Comparison of ENCODE assay signal across 13 cellular contexts in the genomic region with DNA sequence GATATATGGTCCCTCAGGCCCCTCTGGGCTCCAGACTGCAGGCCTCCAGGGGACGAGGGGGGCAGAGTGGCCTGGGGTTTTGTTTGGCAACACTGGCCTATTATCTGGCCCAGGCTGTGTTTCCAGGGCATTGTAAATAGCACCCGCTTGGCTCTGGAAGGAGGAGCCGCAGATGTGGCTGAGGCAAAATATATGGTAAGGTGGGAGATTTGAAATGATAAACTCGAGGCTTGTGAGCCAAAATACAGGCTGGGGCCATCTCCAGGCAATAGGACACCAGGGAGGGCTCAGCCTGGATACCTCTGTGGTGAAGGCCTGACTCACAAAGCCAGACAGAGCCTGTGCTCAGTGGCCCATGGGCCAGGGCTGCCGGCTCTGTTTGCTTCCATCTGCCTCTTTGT. TPM values are rescaled to one million over a fixed set of nuclear protein-coding genes. Genes with fewer than 3 reads are reported as not detected.
DNase-seq lines count a peak whose midpoint lies in the region; ATAC-seq and TF ChIP-seq lines count a peak whose summit lies in the region.
"Had no signal": no experiment of that assay in that cellular context is flagged by ENCODE, and none has a peak within 500 bp of the region (broad histone marks: within the 10 kb centered on the region; RNA-seq: fewer than 3 reads in every experiment).

No MANE protein-coding gene starts in this region.

- peaks cover 100% of the 10 kb centered on the region for H3K79me2 ChIP-seq in SK-N-SH (ENCODE audit: insufficient read depth)

- WGBS in SK-N-SH (ENCODE audit: low lambda C conversion rate), result 46% methylated on average over 4 of the region's 5 CpGs

- in situ Hi-C loops in gastrocnemius medialis (cut with MboI; ENCODE audit: low sequenced_read_pairs in 4 of 4), result no loop called here

- peaks cover 1% of the 10 kb centered on the region for H3K4me1 Mint-ChIP-seq in activated CD4-positive, alpha-beta T cell treated with anti-CD3 and anti-CD28 coated beads, Interleukin-2, amount 10 ng/mL, durations not matched to agents 24 days and 14 days
- peaks cover 5% of the 10 kb centered on the region for H3K4me1 Mint-ChIP-seq in activated CD8-positive, alpha-beta memory T cell treated with anti-CD3 and anti-CD28 coated beads, Interleukin-2, amount 10 ng/mL, durations not matched to agents 7 days and 5 days
- H3K4me1 Mint-ChIP-seq: IgD-negative memory B cell had no signal

- intact Hi-C loops in gastrocnemius medialis (cut with DNase I; ENCODE audit: low total_unique reads), result no loop called here
- intact Hi-C loops in activated CD4-positive, alpha-beta T cell treated with anti-CD3 and anti-CD28 coated beads, Interleukin-2, amount 10 ng/mL, durations not matched to agents 24 days and 14 days (cut with micrococcal nuclease), result no loop called here

- no peaks in the 10 kb centered on the region for H3K9me3 Mint-ChIP-seq in activated CD4-positive, alpha-beta T cell treated with anti-CD3 and anti-CD28 coated beads, Interleukin-2, amount 10 ng/mL, durations not matched to agents 24 days and 14 days
- no peaks in the 10 kb centered on the region for H3K9me3 Mint-ChIP-seq in activated CD8-positive, alpha-beta memory T cell treated with anti-CD3 and anti-CD28 coated beads, Interleukin-2, amount 10 ng/mL, durations not matched to agents 7 days and 5 days (ENCODE audit: low read depth)
- H3K9me3 Mint-ChIP-seq: activated T-helper 2 cell treated with anti-CD3 and anti-CD28 coated beads, Interferon-gamma antibody, Interleukin-2, Interleukin-4, amounts not matched to agents 10 μg/mL and 5 μg/mL and 100 μg/mL, durations not matched to agents 14 hours and 24 hours and 36 hours; IgD-negative memory B cell had no signal

- H3K36me3 Mint-ChIP-seq in activated CD4-positive, alpha-beta T cell treated with anti-CD3 and anti-CD28 coated beads, Interleukin-2, amount 10 ng/mL, durations not matched to agents 24 days and 14 days (ENCODE audit: low read depth), result no peaks in the 10 kb centered on the region
- H3K36me3 Mint-ChIP-seq in activated CD8-positive, alpha-beta memory T cell treated with anti-CD3 and anti-CD28 coated beads, Interleukin-2, amount 10 ng/mL, durations not matched to agents 7 days and 5 days, result no peaks in the 10 kb centered on the region

- no peak for TF ChIP-seq EP300 in SK-N-SH (IDR thresholded peaks at IDR 0.05; ENCODE audit: borderline replicate concordance in 1 of 2, low read depth in 1 of 2, low read length in 1 of 2)

- TF ChIP-seq CTCF in SK-N-SH (IDR thresholded peaks at IDR 0.05) (no peak), right atrium auricular region (IDR thresholded peaks at IDR 0.05) (no peak), gastrocnemius medialis (IDR thresholded peaks at IDR 0.05 in 4 of 5, conservative IDR thresholded peaks at IDR 0.05 in 1 of 5) (no peak)

- H3K4me3 ChIP-seq in SK-N-SH (ENCODE audit: low read depth in 2 of 2, low read length in 1 of 2), result 0 out of 4 replicates have a peak overlapping the region, but pooled peaks of 1 of the 2 experiments have one; percentile 1
- no peak overlapping the region for H3K4me3 ChIP-seq in right atrium auricular region
- H3K4me3 ChIP-seq in gastrocnemius medialis, result no peak overlapping the region

- TF ChIP-seq RAD21 in SK-N-SH (IDR thresholded peaks at IDR 0.05; ENCODE audit: low read length), result no peak

- no peak overlapping the region for H3K27ac Mint-ChIP-seq in activated CD4-positive, alpha-beta T cell treated with anti-CD3 and anti-CD28 coated beads, Interleukin-2, amount 10 ng/mL, durations not matched to agents 24 days and 14 days
- H3K27ac Mint-ChIP-seq in activated CD8-positive, alpha-beta memory T cell treated with anti-CD3 and anti-CD28 coated beads, Interleukin-2, amount 10 ng/mL, durations not matched to agents 7 days and 5 days, result no peak overlapping the region
- H3K27ac Mint-ChIP-seq: activated T-helper 2 cell treated with anti-CD3 and anti-CD28 coated beads, Interferon-gamma antibody, Interleukin-2, Interleukin-4, amounts not matched to agents 10 μg/mL and 5 μg/mL and 100 μg/mL, durations not matched to agents 14 hours and 24 hours and 36 hours; IgD-negative memory B cell had no signal

- CTCF ChIA-PET in SK-N-SH (lab: Yijun Ruan, JAX), result interaction anchor here (1.2 to 12.3 kb wide), 6 partner anchors 9 to 240 kb away, joined by 3 to 176 read pairs (median 10); a partner anchor contains a TSS
- CTCF ChIA-PET in activated CD8-positive, alpha-beta memory T cell treated with anti-CD3 and anti-CD28 coated beads, Interleukin-2, amount 10 ng/mL, durations not matched to agents 7 days and 5 days (lab: Charles Lee), result no interaction called here

- H3K4me3 Mint-ChIP-seq in activated CD4-positive, alpha-beta T cell treated with anti-CD3 and anti-CD28 coated beads, Interleukin-2, amount 10 ng/mL, durations not matched to agents 24 days and 14 days, result no peak overlapping the region
- no peak overlapping the region for H3K4me3 Mint-ChIP-seq in activated CD8-positive, alpha-beta memory T cell treated with anti-CD3 and anti-CD28 coated beads, Interleukin-2, amount 10 ng/mL, durations not matched to agents 7 days and 5 days
- H3K4me3 Mint-ChIP-seq: IgD-negative memory B cell had no signal

- no peaks in the 10 kb centered on the region for H3K9me3 ChIP-seq in SK-N-SH
- no peaks in the 10 kb centered on the region for H3K9me3 ChIP-seq in right atrium auricular region
- H3K9me3 ChIP-seq in gastrocnemius medialis, result no peaks in the 10 kb centered on the region

- DNase-seq in EL, result peak; percentile 67
- DNase-seq in SK-N-SH, result peak; percentile 46
- DNase-seq in right atrium auricular region (ENCODE audit: low spot score), result no peak
- DNase-seq in gastrocnemius medialis, result no peak
- DNase-seq in activated CD4-positive, alpha-beta T cell treated with anti-CD3 and anti-CD28 coated beads, Interleukin-2, amount 10 ng/mL, durations not matched to agents 24 days and 14 days, result no peak
- DNase-seq in activated CD8-positive, alpha-beta memory T cell treated with anti-CD3 and anti-CD28 coated beads, Interleukin-2, amount 10 ng/mL, durations not matched to agents 7 days and 5 days, result no peak
- DNase-seq: effector memory CD4-positive, alpha-beta T cell; NK-92 treated with Interleukin-12 subunit alpha and Interleukin-12 subunit beta, amount 100 ng/mL, for 24 hours; stimulated activated CD4-positive, alpha-beta T cell treated with anti-CD3 and anti-CD28 coated beads, Interleukin-2, amount 100 ng/mL, for 48 hours had no signal

- no peaks in the 10 kb centered on the region for H3K27me3 ChIP-seq in SK-N-SH (ENCODE audit: insufficient read depth)
- no peaks in the 10 kb centered on the region for H3K27me3 ChIP-seq in right atrium auricular region
- no peaks in the 10 kb centered on the region for H3K27me3 ChIP-seq in gastrocnemius medialis

- peak overlapping the region; percentile 56 for H3K4me2 ChIP-seq in SK-N-SH

- peaks cover 8% of the 10 kb centered on the region for H3K27me3 Mint-ChIP-seq in activated CD4-positive, alpha-beta T cell treated with anti-CD3 and anti-CD28 coated beads, Interleukin-2, amount 10 ng/mL, durations not matched to agents 24 days and 14 days
- peaks cover 8% of the 10 kb centered on the region for H3K27me3 Mint-ChIP-seq in activated CD8-positive, alpha-beta memory T cell treated with anti-CD3 and anti-CD28 coated beads, Interleukin-2, amount 10 ng/mL, durations not matched to agents 7 days and 5 days

- ATAC-seq in gastrocnemius medialis, result no peak
- no peak for ATAC-seq in GM19455 (IDR thresholded peaks at IDR 0.05; ENCODE audit: unreplicated experiment)
- no peak for ATAC-seq in GM21381 (IDR thresholded peaks at IDR 0.05; ENCODE audit: unreplicated experiment)
- ATAC-seq in activated CD8-positive, alpha-beta memory T cell treated with anti-CD3 and anti-CD28 coated beads, Interleukin-2, amount 10 ng/mL, durations not matched to agents 7 days and 5 days, result no peak

- H3K9me2 ChIP-seq in SK-N-SH, result no peaks in the 10 kb centered on the region

- peak overlapping the region; percentile 47 for H3K9ac ChIP-seq in SK-N-SH

- H3K27ac ChIP-seq in SK-N-SH (ENCODE audit: low read depth in 2 of 2, low read length in 1 of 2), result peak overlapping the region; percentile 60 to 95
- H3K27ac ChIP-seq in right atrium auricular region, result peak overlapping the region; percentile 23 to 52
- peak overlapping the region in 3 of 4 donors; percentile 56 to 72 (median 67) for H3K27ac ChIP-seq in gastrocnemius medialis

- H4K20me1 ChIP-seq in SK-N-SH (ENCODE audit: insufficient read depth), result peaks cover 47% of the 10 kb centered on the region

- POLR2A ChIA-PET in SK-N-SH (lab: Yijun Ruan, JAX), result no interaction called here

- H3K4me1 ChIP-seq in SK-N-SH (ENCODE audit: control insufficient read depth in 1 of 2, insufficient read depth in 2 of 2, low read depth in 1 of 2, low read length in 1 of 2), result peaks cover 44 to 61% of the 10 kb centered on the region in 2 experiments
- peaks cover 0 to 50% of the 10 kb centered on the region in 2 donors for H3K4me1 ChIP-seq in right atrium auricular region
- H3K4me1 ChIP-seq in gastrocnemius medialis, result peaks cover 4 to 15% of the 10 kb centered on the region in 2 donors

- peaks cover 0 to 8% of the 10 kb centered on the region in 2 experiments for H3K36me3 ChIP-seq in SK-N-SH (replicated peaks in 1 of 2; ENCODE audit: control insufficient read depth in 1 of 2, insufficient read depth in 2 of 2, low read length in 1 of 2)
- no peaks in the 10 kb centered on the region for H3K36me3 ChIP-seq in right atrium auricular region
- H3K36me3 ChIP-seq in gastrocnemius medialis, result no peaks in the 10 kb centered on the region

- TF ChIP-seq POLR2A in gastrocnemius medialis (IDR thresholded peaks at IDR 0.05), result no peak

- H2AFZ ChIP-seq in SK-N-SH (ENCODE audit: low read depth), result no peak overlapping the region

- peaks cover 56% of the 10 kb centered on the region for H3F3A ChIP-seq in SK-N-SH (replicated peaks; ENCODE audit: insufficient read depth)

RNA-seq across cellular contexts. Expression of a gene that starts 14.0 kb away (rescaled TPM):
- 13.3 and 16.1 TPM in 2 replicates for polyA plus RNA-seq in SK-N-SH (2012; rRNA removed)
- 11.1 and 14.3 TPM in 2 replicates for polyA plus RNA-seq in SK-N-SH (2012; cell fraction: cytosol; rRNA removed)
- polyA plus RNA-seq in SK-N-SH (2012; cell fraction: nucleus; rRNA removed), result 39.7 and 44.9 TPM in 2 replicates
- 10 to 100 TPM; 16.3 to 32.1 TPM for total RNA-seq in right atrium auricular region
- 1 to 10 TPM; 4.2 to 9.1 (median 7.1) TPM for total RNA-seq in gastrocnemius medialis
- total RNA-seq in activated CD4-positive, alpha-beta T cell treated with anti-CD3 and anti-CD28 coated beads, Interleukin-2, amount 10 ng/mL, durations not matched to agents 24 days and 14 days, result 0.40 and 1.1 TPM in 2 replicates
- total RNA-seq in activated CD8-positive, alpha-beta memory T cell treated with anti-CD3 and anti-CD28 coated beads, Interleukin-2, amount 10 ng/mL, durations not matched to agents 7 days and 5 days, result 1 to 10 TPM; 1.4 to 2.8 TPM

RNA-seq across cellular contexts. Expression of a gene that starts 46.0 kb away (rescaled TPM):
- 317 and 373 TPM in 2 replicates for polyA plus RNA-seq in SK-N-SH (2012; rRNA removed)
- 237 and 288 TPM in 2 replicates for polyA plus RNA-seq in SK-N-SH (2012; cell fraction: cytosol; rRNA removed)
- 358 and 396 TPM in 2 replicates for polyA plus RNA-seq in SK-N-SH (2012; cell fraction: nucleus; rRNA removed)
- total RNA-seq in right atrium auricular region (100 to 1,000 TPM; 138 to 719 TPM), gastrocnemius medialis (10 to 100 TPM; 22.7 to 91.1 (median 68.9) TPM)
- total RNA-seq in activated CD4-positive, alpha-beta T cell treated with anti-CD3 and anti-CD28 coated beads, Interleukin-2, amount 10 ng/mL, durations not matched to agents 24 days and 14 days, result 59.0 and 60.6 TPM in 2 replicates
- 10 to 100 TPM; 71.7 to 78.3 TPM for total RNA-seq in activated CD8-positive, alpha-beta memory T cell treated with anti-CD3 and anti-CD28 coated beads, Interleukin-2, amount 10 ng/mL, durations not matched to agents 7 days and 5 days

Comparison
In these comparisons a context has a peak if more than half of its experiments do, and no peak if none do; other contexts are left out.
1. DNase-seq: peak in EL (single experiment) and SK-N-SH (single experiment); none in right atrium auricular region (single experiment), gastrocnemius medialis (0 of 2), activated CD4-positive, alpha-beta T cell treated with anti-CD3 and anti-CD28 coated beads, Interleukin-2, amount 10 ng/mL, durations not matched to agents 24 days and 14 days (single experiment) and activated CD8-positive, alpha-beta memory T cell treated with anti-CD3 and anti-CD28 coated beads, Interleukin-2, amount 10 ng/mL, durations not matched to agents 7 days and 5 days (single experiment).
2. Peak in every context shown above with its lines, with median percentiles within 50 percentile points of each other: H3K27ac ChIP-seq.